In genomic region chr10:73576178-73576889, GRCh38 we compare ENCODE assay signal across 10 cellular contexts. TPM values are rescaled to one million over a fixed set of nuclear protein-coding genes. Genes with fewer than 3 reads are reported as not detected.
DNase-seq lines count a peak whose midpoint lies in the region; ATAC-seq, FAIRE-seq and TF ChIP-seq lines count a peak whose summit lies in the region.
"Had no signal": no experiment of that assay in that cellular context is flagged by ENCODE, and none has a peak within 500 bp of the region (broad histone marks: within the 10 kb centered on the region; RNA-seq: fewer than 3 reads in every experiment).

No MANE protein-coding gene starts in this region.

- FAIRE-seq in islet of Langerhans (lab: Jason Lieb, UNC): peak; percentile 5
- FAIRE-seq: GM18507 had no signal

- in situ Hi-C loops in brain microvascular endothelial cell (cut with HindIII; ENCODE audit: low pct_ligation_motif_present, low sequenced_read_pairs): no loop called here

- H3K27ac ChIP-seq in brain microvascular endothelial cell: no peak overlapping the region

- DNase-seq in H4 (ENCODE audit: low spot score): peak; percentile 65
- peak; percentile 48 for DNase-seq in brain microvascular endothelial cell
- peak; percentile 88 for DNase-seq in stromal cell of bone marrow (ENCODE audit: low read depth)
- no peak for DNase-seq in NCI-H524 (lab: John Stamatoyannopoulos, UW)
- no peak for DNase-seq in Kasumi-1 (lab: John Stamatoyannopoulos, UW)
- DNase-seq in NK-92 (lab: John Stamatoyannopoulos, UW; ENCODE audit: unreplicated experiment): no peak
- DNase-seq: effector memory CD4-positive, alpha-beta T cell had no signal

- H3K4me3 ChIP-seq in brain microvascular endothelial cell (ENCODE audit: low read depth, low read length): no peak overlapping the region

- no peaks in the 10 kb centered on the region for H3K27me3 ChIP-seq in brain microvascular endothelial cell (replicated peaks)

- no peaks in the 10 kb centered on the region for H3K36me3 ChIP-seq in brain microvascular endothelial cell (replicated peaks)

- ATAC-seq in GM21717 (IDR thresholded peaks at IDR 0.05; ENCODE audit: unreplicated experiment): no peak

- no peak for TF ChIP-seq CTCF in brain microvascular endothelial cell (IDR thresholded peaks at IDR 0.05; ENCODE audit: low read depth, low read length, missing control alignments)

RNA-seq across cellular contexts. Expression of gene USP54, which starts 14.8 kb away (rescaled TPM):
- 16.6 and 19.1 TPM in 2 replicates for total RNA-seq in H4 (2014; rRNA removed; shearing (Covaris generic))

Comparison
In these comparisons a context has a peak if more than half of its experiments do, and no peak if none do; other contexts are left out.
1. DNase-seq: peak in H4 (single experiment), brain microvascular endothelial cell (single experiment) and stromal cell of bone marrow (single experiment); none in NCI-H524 (0 of 2), Kasumi-1 (0 of 2) and NK-92 (single experiment).